Comparison of ENCODE assay signal across 11 cellular contexts in the genomic region with DNA sequence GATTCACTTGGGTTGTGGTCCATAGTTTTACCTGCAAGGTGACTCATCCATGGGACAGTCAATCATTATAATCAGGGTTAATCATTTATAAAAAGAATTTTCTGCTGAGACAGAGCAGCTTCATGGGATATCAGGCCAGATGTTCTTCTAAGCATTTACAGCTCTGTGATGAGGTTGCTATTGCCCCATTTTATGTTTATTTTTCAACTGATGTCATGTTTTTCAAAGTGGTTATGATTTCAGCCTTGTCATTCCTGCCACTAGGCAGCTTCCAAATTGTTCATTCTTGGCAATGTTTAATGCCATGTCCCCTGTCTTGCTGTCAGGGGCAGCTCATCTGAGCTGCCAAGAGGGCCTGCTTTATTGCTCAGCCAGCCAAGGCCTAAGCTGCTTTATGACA. TPM values are rescaled to one million over a fixed set of nuclear protein-coding genes. Genes with fewer than 3 reads are reported as not detected.
DNase-seq lines count a peak whose midpoint lies in the region; ATAC-seq, FAIRE-seq and TF ChIP-seq lines count a peak whose summit lies in the region.
"Had no signal": no experiment of that assay in that cellular context is flagged by ENCODE, and none has a peak within 500 bp of the region (broad histone marks: within the 10 kb centered on the region; RNA-seq: fewer than 3 reads in every experiment).

No MANE protein-coding gene starts in this region.

- BruUV-seq in Calu3 (replicated peaks; lab: Mats Ljungman, UMichigan), result no TSS peak

- no peak for FAIRE-seq in GM12892 (lab: Jason Lieb, UNC)
- FAIRE-seq: GM18507 had no signal

- no peak for TF ChIP-seq POLR2A in GM12892 (IDR thresholded peaks at IDR 0.05; ENCODE audit: low read depth, low read length)

- DNase-seq in Calu3 (no peak), SW480 (ENCODE audit: low spot score) (peak; percentile 83), glomerular visceral epithelial cell (ENCODE audit: extremely low spot score) (peak; percentile 68), renal cortical epithelial cell (ENCODE audit: low read depth) (peak; percentile 74), NCI-H1092 treated with DMSO at 0.1 percent for 48 hours (lab: John Stamatoyannopoulos, UW) (no peak), GM12892 (ENCODE audit: insufficient read length) (no peak)
- DNase-seq: dermis blood vessel endothelial cell, NCI-H510A had no signal

- H3K4me1 Mint-ChIP-seq in Calu3 (ENCODE audit: low read depth, unreplicated experiment), result peaks cover 62% of the 10 kb centered on the region

- peak; percentile 14 for TF ChIP-seq CTCF in Calu3 (IDR thresholded peaks at IDR 0.05; ENCODE audit: unreplicated experiment)

- no peaks in the 10 kb centered on the region for H3K27me3 Mint-ChIP-seq in Calu3 (ENCODE audit: unreplicated experiment)

- intact Hi-C loops in Calu3 (cut with micrococcal nuclease; ENCODE audit: unreplicated experiment), result no loop called here

- ATAC-seq in HG02798 (IDR thresholded peaks at IDR 0.05; ENCODE audit: poor library complexity, unreplicated experiment), result no peak
- no peak for ATAC-seq in GM19397 (IDR thresholded peaks at IDR 0.05; ENCODE audit: unreplicated experiment)

- H3K36me3 Mint-ChIP-seq in Calu3 (ENCODE audit: insufficient read depth, unreplicated experiment), result peaks cover 3% of the 10 kb centered on the region

- CTCF ChIA-PET in Calu3 (lab: Charles Lee), result interaction anchor here (0.6 to 1.1 kb wide), 3 partner anchors 15 to 1451 kb away, joined by 3 read pairs; no protein-coding TSS in a partner anchor

- H3K9me3 Mint-ChIP-seq in Calu3 (ENCODE audit: low read depth, unreplicated experiment), result peaks cover 3% of the 10 kb centered on the region

- peak overlapping the region; percentile 37 for H3K27ac Mint-ChIP-seq in Calu3 (ENCODE audit: unreplicated experiment)

- no peak overlapping the region for H3K4me3 Mint-ChIP-seq in Calu3 (ENCODE audit: low read depth, unreplicated experiment)

RNA-seq across cellular contexts. Expression of gene ZBED5, which starts 35.9 kb away (rescaled TPM):
- total RNA-seq in Calu3 (2022) (49.8 and 51.4 TPM in 2 replicates), renal cortical epithelial cell (16.3 and 32.8 TPM in 2 replicates)
- polyA plus RNA-seq in GM12892 (2012; ENCODE audit: missing spikeins), result 27.3 TPM

Comparison
In these comparisons a context has a peak if more than half of its experiments do, and no peak if none do; other contexts are left out.
1. DNase-seq: peak in SW480 (single experiment), glomerular visceral epithelial cell (single experiment) and renal cortical epithelial cell (single experiment); none in Calu3 (single experiment), NCI-H1092 treated with DMSO at 0.1 percent for 48 hours (single experiment) and GM12892 (single experiment).